In genomic region chr9:72893437-72893836, GRCh38 we compare ENCODE assay signal across 3 cellular contexts.
TF ChIP-seq lines count a peak whose summit lies in the region.

No MANE protein-coding gene starts in this region.

TF ChIP-seq in A549, 52 proteins besides CTCF, POLR2A, EP300 and RAD21:
- no peak for TF ChIP-seq E2F6 (IDR thresholded peaks at IDR 0.05; ENCODE audit: borderline replicate concordance, low read depth)
- peak; percentile 85 for TF ChIP-seq FOSB (CRISPR knock-in tag; IDR thresholded peaks at IDR 0.05)
- no peak for TF ChIP-seq HDAC2 (IDR thresholded peaks at IDR 0.05)
- no peak for TF ChIP-seq USF2 (IDR thresholded peaks at IDR 0.05)
- peak; percentile 31; the same call in 1 of the 2 replicates for TF ChIP-seq ATOH8 (CRISPR knock-in tag; IDR thresholded peaks at IDR 0.05; ENCODE audit: low read depth)
- no peak for TF ChIP-seq ESRRA (IDR thresholded peaks at IDR 0.05; ENCODE audit: borderline replicate concordance, low read length)
- TF ChIP-seq NFE2L2 (conservative IDR thresholded peaks at IDR 0.05; ENCODE audit: low read length) = no peak
- TF ChIP-seq EHF (CRISPR knock-in tag; IDR thresholded peaks at IDR 0.05) = no peak
- TF ChIP-seq PHF8 (IDR thresholded peaks at IDR 0.05; ENCODE audit: borderline replicate concordance, low read depth) = no peak
- no peak for TF ChIP-seq RARB (CRISPR knock-in tag; IDR thresholded peaks at IDR 0.05)
- TF ChIP-seq NR3C1 (IDR thresholded peaks at IDR 0.05) = no peak
- TF ChIP-seq TFCP2L1 (CRISPR knock-in tag; IDR thresholded peaks at IDR 0.05) = peak; percentile 62; the same call in 1 of the 2 replicates
- TF ChIP-seq FOSL2 (IDR thresholded peaks at IDR 0.05) = no peak
- no peak for TF ChIP-seq FOSL2 (CRISPR knock-in tag; IDR thresholded peaks at IDR 0.05)
- TF ChIP-seq POLR2AphosphoS2 (conservative IDR thresholded peaks at IDR 0.05; ENCODE audit: low read length) = peak; percentile 97
- TF ChIP-seq TP53 (CRISPR knock-in tag; IDR thresholded peaks at IDR 0.05) = peak; percentile 82
- no peak for TF ChIP-seq JUN (IDR thresholded peaks at IDR 0.05)
- TF ChIP-seq BHLHE40 (IDR thresholded peaks at IDR 0.05; ENCODE audit: low read depth, low read length) = no peak
- peak; percentile 81 for TF ChIP-seq HOXA7 (CRISPR knock-in tag; IDR thresholded peaks at IDR 0.05)

TF ChIP-seq in K562, 482 proteins besides CTCF, POLR2A, EP300 and RAD21:
- TF ChIP-seq RHOXF2B (CRISPR knock-in tag; conservative IDR thresholded peaks at IDR 0.05) (no peak), TAL1 (IDR thresholded peaks at IDR 0.05) (no peak), ZFP30 (CRISPR knock-in tag; IDR thresholded peaks at IDR 0.05; ENCODE audit: borderline replicate concordance) (no peak), U2AF2 (optimal IDR thresholded peaks at IDR 0.05; ENCODE audit: low read depth, low read length) (no peak), MIER1 (IDR thresholded peaks at IDR 0.05; ENCODE audit: low read depth) (no peak), PTRF (tag; IDR thresholded peaks at IDR 0.05) (no peak), ZNF253 (CRISPR knock-in tag; conservative IDR thresholded peaks at IDR 0.05) (no peak), SP2 (IDR thresholded peaks at IDR 0.05; ENCODE audit: extremely low read depth, low read depth, low read length, poor library complexity, severe bottlenecking) (no peak), HSF4 (CRISPR knock-in tag; IDR thresholded peaks at IDR 0.05; ENCODE audit: borderline replicate concordance) (no peak), ARID3A (IDR thresholded peaks at IDR 0.05; ENCODE audit: borderline replicate concordance, low read depth, low read length) (no peak), ZNF224 (CRISPR knock-in tag; IDR thresholded peaks at IDR 0.05) (no peak), HDAC2 (IDR thresholded peaks at IDR 0.05) (no peak)
TF ChIP-seq in K562: peak in this region for 0.

TF ChIP-seq in endothelial cell of umbilical vein, 7 proteins besides CTCF, POLR2A, EP300 and RAD21:
- TF ChIP-seq POLR2AphosphoS5 (IDR thresholded peaks at IDR 0.05; ENCODE audit: insufficient read depth, low read depth, low read length) (no peak), MYC (IDR thresholded peaks at IDR 0.05; ENCODE audit: low read depth, low read length) (no peak), GATA2 (IDR thresholded peaks at IDR 0.05; ENCODE audit: insufficient read depth, insufficient read length, low read depth, low read length) (no peak), JUN (IDR thresholded peaks at IDR 0.05; ENCODE audit: borderline replicate concordance, insufficient read depth, insufficient read length, low read depth) (no peak), MAX (IDR thresholded peaks at IDR 0.05; ENCODE audit: insufficient read depth, insufficient read length) (no peak), FOS (IDR thresholded peaks at IDR 0.05; ENCODE audit: borderline replicate concordance, insufficient read depth, low read length) (no peak), EZH2 (IDR thresholded peaks at IDR 0.05; ENCODE audit: borderline replicate concordance, low read depth, low read length, severe bottlenecking) (no peak)
